9 cellular contexts compared by ENCODE assay signal in genomic region chr4:103996637-103997036, GRCh38.
DNase-seq lines count a peak whose midpoint lies in the region; ATAC-seq, FAIRE-seq and TF ChIP-seq lines count a peak whose summit lies in the region.
"Had no signal": no experiment of that assay in that cellular context is flagged by ENCODE, and none has a peak within 500 bp of the region (broad histone marks: within the 10 kb centered on the region; RNA-seq: fewer than 3 reads in every experiment).

No MANE protein-coding gene starts in this region.

- no peaks in the 10 kb centered on the region for H4K20me1 ChIP-seq in HepG2 (ENCODE audit: insufficient read depth, low read length)

- no peak for FAIRE-seq in HepG2 (lab: Jason Lieb, UNC)
- peak; percentile 85 for FAIRE-seq in TTC549 (lab: Jason Lieb, UNC)

- CTCF ChIA-PET in HepG2 (lab: Yijun Ruan, JAX; ENCODE audit: low intra/inter-chr PET ratio, low total read pairs): no interaction called here

- no peaks in the 10 kb centered on the region for H3K4me1 ChIP-seq in HepG2 (ENCODE audit: insufficient read depth, low read length)
- H3K4me1 ChIP-seq in right lobe of liver: no peaks in the 10 kb centered on the region

- no peak overlapping the region for H3K9ac ChIP-seq in HepG2 (ENCODE audit: insufficient read depth, low read depth, low read length)

- no peak overlapping the region for H3K27ac ChIP-seq in HepG2 (ENCODE audit: extremely low read length, insufficient read depth, low read length)
- no peak overlapping the region for H3K27ac ChIP-seq in right lobe of liver

- H3K27me3 ChIP-seq in HepG2 (ENCODE audit: control insufficient read depth in 1 of 2, insufficient read depth in 2 of 2, low read length in 2 of 2): no peaks in the 10 kb centered on the region
- no peaks in the 10 kb centered on the region for H3K27me3 ChIP-seq in right lobe of liver

- no peak for TF ChIP-seq POLR2A in HepG2 (IDR thresholded peaks at IDR 0.05; ENCODE audit: insufficient read depth in 1 of 2, low read depth in 2 of 2, low read length in 2 of 2)
- TF ChIP-seq POLR2A in right lobe of liver (IDR thresholded peaks at IDR 0.05): no peak

- no peak overlapping the region for H2AFZ ChIP-seq in HepG2 (ENCODE audit: low read length)

- H3K36me3 ChIP-seq in HepG2 (replicated peaks in 1 of 2; ENCODE audit: control insufficient read depth in 1 of 2, insufficient read depth in 2 of 2, low read length in 2 of 2) (no peaks in the 10 kb centered on the region), right lobe of liver (no peaks in the 10 kb centered on the region)

- POLR2A ChIA-PET in HepG2 (lab: Yijun Ruan, JAX): no interaction called here

- ATAC-seq in HepG2: peak; percentile 74
- no peak for ATAC-seq in right lobe of liver
- no peak for ATAC-seq in GM18909 (IDR thresholded peaks at IDR 0.05; ENCODE audit: poor library complexity, unreplicated experiment)
- no peak for ATAC-seq in HG02642 (IDR thresholded peaks at IDR 0.05; ENCODE audit: poor library complexity, unreplicated experiment)
- no peak for ATAC-seq in left lobe of liver

- 16% methylated on average over 2 of the region's 2 CpGs for WGBS in HepG2 (ENCODE audit: low lambda C conversion rate)
- 21% methylated on average over 2 of the region's 2 CpGs for WGBS in right lobe of liver (ENCODE audit: insufficient coverage, low coverage, low lambda C conversion rate, missing lambda C conversion rate)

- TF ChIP-seq EP300 in HepG2 (IDR thresholded peaks at IDR 0.05; ENCODE audit: low read depth in 2 of 2, low read length in 2 of 2): no peak
- no peak for TF ChIP-seq EP300 in HepG2 (CRISPR knock-in tag; IDR thresholded peaks at IDR 0.05; ENCODE audit: borderline replicate concordance)

- no TSS peak for BruUV-seq in HepG2 (replicated peaks; lab: Mats Ljungman, UMichigan)

- intact Hi-C loops in HepG2 (cut with micrococcal nuclease; ENCODE audit: unreplicated experiment) (loop anchor here (5.0 kb wide), 1 partner anchor 866 kb away; no protein-coding TSS in a partner anchor), right lobe of liver (cut with DNase I) (no loop called here)

- H3K79me2 ChIP-seq in HepG2 (ENCODE audit: insufficient read depth, low read length): no peaks in the 10 kb centered on the region

- no peak for TF ChIP-seq CTCF in HepG2 (CRISPR knock-in tag; IDR thresholded peaks at IDR 0.05)
- TF ChIP-seq CTCF in right lobe of liver (IDR thresholded peaks at IDR 0.05): no peak

- no peak for TF ChIP-seq RAD21 in HepG2 (CRISPR knock-in tag; IDR thresholded peaks at IDR 0.05)

- no peak overlapping the region for H3K4me2 ChIP-seq in HepG2 (ENCODE audit: low read depth, low read length)

- DNase-seq in HepG2 (ENCODE audit: low spot score) (peak; percentile 45), right lobe of liver (no peak), iPS-NIHi7 (ENCODE audit: extremely low spot score) (peak; percentile 81), COR-L47 (lab: John Stamatoyannopoulos, UW) (no peak), left lobe of liver (ENCODE audit: low spot score) (no peak)
- DNase-seq: CD4-positive, CD25-positive, alpha-beta regulatory T cell had no signal

- in situ Hi-C loops in HepG2 (cut with HindIII; ENCODE audit: extremely low pct_ligation_motif_present, low pct_unique_long_range_greater_than_20kb): no loop called here

- H3K4me3 ChIP-seq in HepG2 (replicated peaks in 1 of 3; ENCODE audit: insufficient read depth in 1 of 3, low read depth in 2 of 3, low read length in 3 of 3) (no peak overlapping the region), right lobe of liver (no peak overlapping the region)

- H3K9me3 ChIP-seq in HepG2 (ENCODE audit: low read length) (peaks cover 11% of the 10 kb centered on the region; the same call in 1 of the 2 replicates), right lobe of liver (peaks cover 0 to under 1% (median 0%) of the 10 kb centered on the region in 4 donors)

TF ChIP-seq in HepG2, 621 proteins besides CTCF, POLR2A, EP300 and RAD21:
- TF ChIP-seq FOSL2 (CRISPR knock-in tag; IDR thresholded peaks at IDR 0.05) (peak; percentile 80), ZNF331 (CRISPR knock-in tag; IDR thresholded peaks at IDR 0.05) (no peak), CREM (IDR thresholded peaks at IDR 0.05) (no peak), CREM (CRISPR knock-in tag; IDR thresholded peaks at IDR 0.05) (no peak), RNF219 (CRISPR knock-in tag; IDR thresholded peaks at IDR 0.05) (no peak), ZNF644 (CRISPR knock-in tag; IDR thresholded peaks at IDR 0.05; ENCODE audit: low read depth) (peak; percentile 23; the same call in 1 of the 2 replicates), MTA3 (CRISPR knock-in tag; IDR thresholded peaks at IDR 0.05) (no peak)

Comparison
In these comparisons a context has a peak if more than half of its experiments do, and no peak if none do; other contexts are left out.
1. DNase-seq: peak in HepG2 (single experiment) and iPS-NIHi7 (single experiment); none in right lobe of liver (0 of 3), COR-L47 (single experiment) and left lobe of liver (single experiment).